ENCODE assay signal across 8 cellular contexts in the genomic region with DNA sequence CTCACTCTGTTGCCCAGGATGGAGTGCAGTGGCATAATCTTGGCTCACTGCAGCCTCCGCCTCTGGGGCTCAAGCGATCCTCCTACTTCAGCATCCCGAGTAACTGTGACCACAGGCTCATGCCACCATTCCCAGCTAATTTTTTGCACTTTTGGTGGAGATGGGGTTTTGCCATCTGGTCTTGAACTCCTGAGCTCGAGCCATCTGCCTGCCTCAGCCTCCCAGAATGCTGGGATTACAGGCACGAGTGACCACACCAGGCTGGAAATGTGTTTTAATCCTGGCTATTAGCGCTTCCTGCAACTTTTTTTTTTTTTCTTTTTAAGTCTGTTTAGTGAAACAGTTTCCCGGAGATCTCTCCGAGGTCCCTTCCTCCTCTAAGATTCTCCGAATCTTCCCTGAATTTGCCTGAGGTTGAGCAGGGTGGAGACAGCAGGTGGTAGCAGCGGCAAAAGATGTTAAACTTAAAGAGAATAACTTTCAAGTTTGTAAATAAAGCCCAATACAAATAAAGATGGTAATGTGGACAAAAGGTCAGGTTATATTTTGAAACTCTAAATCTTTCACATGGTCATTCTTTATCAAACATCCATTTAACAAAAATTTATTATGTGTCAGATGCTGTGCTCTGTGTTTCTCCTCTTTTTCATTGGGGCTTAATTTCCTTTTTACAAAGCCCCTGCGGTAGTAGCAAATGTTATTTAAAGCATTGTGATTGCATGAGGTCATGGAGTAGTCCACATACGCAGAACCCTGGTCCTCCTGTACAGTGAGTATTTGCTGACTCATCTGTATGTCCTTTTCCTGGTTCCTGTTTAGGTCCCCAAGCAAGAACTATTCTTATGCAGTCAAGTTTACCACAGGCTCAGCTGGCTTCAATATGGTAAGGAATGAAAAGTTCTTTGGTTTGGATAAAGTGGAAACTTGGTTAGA.
DNase-seq lines count a peak whose midpoint lies in the region; ATAC-seq and TF ChIP-seq lines count a peak whose summit lies in the region.

No MANE protein-coding gene starts in this region.

- POLR2A ChIA-PET in Panc1 (lab: Charles Lee) = no interaction called here
- POLR2A ChIA-PET in naive thymus-derived CD4-positive, alpha-beta T cell (lab: Charles Lee) = no interaction called here

- no peaks in the 10 kb centered on the region for H3K4me1 Mint-ChIP-seq in naive thymus-derived CD4-positive, alpha-beta T cell

- no peaks in the 10 kb centered on the region for H3K9me3 ChIP-seq in Panc1 (ENCODE audit: control insufficient read depth, insufficient read depth, low read depth, low read length)
- H3K9me3 ChIP-seq in naive thymus-derived CD4-positive, alpha-beta T cell (ENCODE audit: control insufficient read depth in 2 of 3, low read length in 3 of 3) = no peaks in the 10 kb centered on the region
- no peaks in the 10 kb centered on the region for H3K9me3 ChIP-seq in effector memory CD4-positive, alpha-beta T cell (ENCODE audit: control insufficient read depth, low read length)

- H3K9me3 Mint-ChIP-seq in naive thymus-derived CD4-positive, alpha-beta T cell = no peaks in the 10 kb centered on the region

- no peak for TF ChIP-seq CTCF in Panc1 (IDR thresholded peaks at IDR 0.05)

- no peaks in the 10 kb centered on the region for H3K27me3 Mint-ChIP-seq in naive thymus-derived CD4-positive, alpha-beta T cell

- H3K36me3 Mint-ChIP-seq in naive thymus-derived CD4-positive, alpha-beta T cell = peaks cover 0 to 11% (median 9%) of the 10 kb centered on the region in 5 donors

- no peak overlapping the region for H3K4me3 Mint-ChIP-seq in naive thymus-derived CD4-positive, alpha-beta T cell

- H3K27ac Mint-ChIP-seq in naive thymus-derived CD4-positive, alpha-beta T cell = no peak overlapping the region

- no peaks in the 10 kb centered on the region for H3K27me3 ChIP-seq in Panc1 (ENCODE audit: control insufficient read depth, insufficient read depth, low read length)
- no peaks in the 10 kb centered on the region for H3K27me3 ChIP-seq in naive thymus-derived CD4-positive, alpha-beta T cell (ENCODE audit: control insufficient read depth in 2 of 2, insufficient read depth in 2 of 2, low read length in 2 of 2)
- no peaks in the 10 kb centered on the region for H3K27me3 ChIP-seq in effector memory CD4-positive, alpha-beta T cell (replicated peaks; ENCODE audit: control insufficient read depth, insufficient read depth, low read length, poor library complexity, severe bottlenecking)

- H3K27ac ChIP-seq in Panc1 (ENCODE audit: low read length) = no peak overlapping the region; the same call in 1 of the 2 replicates
- no peak overlapping the region for H3K27ac ChIP-seq in naive thymus-derived CD4-positive, alpha-beta T cell (ENCODE audit: low read depth, low read length)
- no peak overlapping the region for H3K27ac ChIP-seq in effector memory CD4-positive, alpha-beta T cell (ENCODE audit: insufficient read depth, low read length, poor library complexity, severe bottlenecking)

- CTCF ChIA-PET in Panc1 (lab: Charles Lee) = no interaction called here
- CTCF ChIA-PET in naive thymus-derived CD4-positive, alpha-beta T cell (lab: Charles Lee) = no interaction called here

- H3K36me3 ChIP-seq in Panc1 (ENCODE audit: control insufficient read depth, insufficient read depth, low read length) = no peaks in the 10 kb centered on the region; the same call in 1 of the 2 replicates
- no peaks in the 10 kb centered on the region for H3K36me3 ChIP-seq in naive thymus-derived CD4-positive, alpha-beta T cell (ENCODE audit: control insufficient read depth in 2 of 3, insufficient read depth in 3 of 3, low read length in 3 of 3)
- H3K36me3 ChIP-seq in effector memory CD4-positive, alpha-beta T cell (ENCODE audit: control insufficient read depth, insufficient read depth, low read length) = no peaks in the 10 kb centered on the region

- H3K4me1 ChIP-seq in Panc1 (ENCODE audit: control insufficient read depth, insufficient read depth, low read length) = peaks cover 6% of the 10 kb centered on the region; the same call in 1 of the 2 replicates
- no peaks in the 10 kb centered on the region for H3K4me1 ChIP-seq in naive thymus-derived CD4-positive, alpha-beta T cell (ENCODE audit: control insufficient read depth in 2 of 2, insufficient read depth in 2 of 2, low read length in 2 of 2)
- no peaks in the 10 kb centered on the region for H3K4me1 ChIP-seq in effector memory CD4-positive, alpha-beta T cell (ENCODE audit: control insufficient read depth, insufficient read depth, low read length, poor library complexity, severe bottlenecking)

- peak; percentile 89 for ATAC-seq in Panc1
- ATAC-seq in naive thymus-derived CD4-positive, alpha-beta T cell = peak; percentile 56
- no peak for ATAC-seq in HG03457 (IDR thresholded peaks at IDR 0.05; ENCODE audit: unreplicated experiment)

- peak; percentile 48 for DNase-seq in GDM1 (lab: John Stamatoyannopoulos, UW)
- peak; percentile 64 for DNase-seq in Panc1 (ENCODE audit: low read depth, low spot score)
- peak; percentile 33 to 52 for DNase-seq in erythroblast (lab: John Stamatoyannopoulos, UW)
- no peak for DNase-seq in naive thymus-derived CD4-positive, alpha-beta T cell
- no peak for DNase-seq in effector memory CD4-positive, alpha-beta T cell
- DNase-seq in activated naive CD4-positive, alpha-beta T cell (lab: John Stamatoyannopoulos, UW) = no peak
- DNase-seq in activated CD4-positive, alpha-beta T cell treated with anti-CD3 and anti-CD28 coated beads for 48 hours = no peak

- no TSS peak for BruUV-seq in Panc1 (replicated peaks; lab: Mats Ljungman, UMichigan)

- intact Hi-C loops in Panc1 (cut with micrococcal nuclease; ENCODE audit: unreplicated experiment) = no loop called here
- intact Hi-C loops in naive thymus-derived CD4-positive, alpha-beta T cell (cut with micrococcal nuclease) = no loop called here

- TF ChIP-seq POLR2A in erythroblast (IDR thresholded peaks at IDR 0.05; ENCODE audit: low read length) = no peak

- in situ Hi-C loops in Panc1 (cut with HindIII; ENCODE audit: low pct_unique_long_range_greater_than_20kb, low sequenced_read_pairs) = no loop called here

- no peak overlapping the region for H3K4me3 ChIP-seq in Panc1 (ENCODE audit: low read depth in 2 of 2, low read length in 2 of 2)
- H3K4me3 ChIP-seq in naive thymus-derived CD4-positive, alpha-beta T cell (ENCODE audit: low read length) = no peak overlapping the region
- no peak overlapping the region for H3K4me3 ChIP-seq in effector memory CD4-positive, alpha-beta T cell (ENCODE audit: insufficient read depth, low read depth, low read length, poor library complexity, severe bottlenecking)

Comparison
In these comparisons a context has a peak if more than half of its experiments do, and no peak if none do; other contexts are left out.
1. DNase-seq: peak in GDM1 (single experiment), Panc1 (single experiment) and erythroblast (2 of 2); none in naive thymus-derived CD4-positive, alpha-beta T cell (0 of 9), effector memory CD4-positive, alpha-beta T cell (0 of 3), activated naive CD4-positive, alpha-beta T cell (0 of 4) and activated CD4-positive, alpha-beta T cell treated with anti-CD3 and anti-CD28 coated beads for 48 hours (single experiment).